Comparison of ENCODE assay signal across 8 cellular contexts in genomic region chr17:9239260-9239820, GRCh38.
DNase-seq lines count a peak whose midpoint lies in the region; FAIRE-seq and TF ChIP-seq lines count a peak whose summit lies in the region.

No MANE protein-coding gene starts in this region.

- H3K27me3 Mint-ChIP-seq in Calu3 (ENCODE audit: unreplicated experiment), result no peaks in the 10 kb centered on the region

- H3K9me3 ChIP-seq in endothelial cell of umbilical vein (replicated peaks; ENCODE audit: control insufficient read depth, insufficient read depth, low read length) (no peaks in the 10 kb centered on the region), ovary (no peaks in the 10 kb centered on the region), MM.1S (replicated peaks; ENCODE audit: insufficient read depth, low read length) (no peaks in the 10 kb centered on the region)

- CTCF ChIA-PET in Calu3 (lab: Charles Lee) (no interaction called here), endothelial cell of umbilical vein (lab: Charles Lee) (interaction anchor here (1.2 to 1.5 kb wide), 2 partner anchors 8 to 283 kb away, joined by 4 to 5 read pairs; no protein-coding TSS in a partner anchor)

- no peaks in the 10 kb centered on the region for H3K9me2 ChIP-seq in MM.1S (replicated peaks; ENCODE audit: insufficient read depth, low read length)

- H3K36me3 ChIP-seq in endothelial cell of umbilical vein (ENCODE audit: control insufficient read depth in 2 of 2, extremely low read depth in 1 of 2, insufficient read depth in 2 of 2, low read length in 2 of 2) (no peaks in the 10 kb centered on the region), ovary (no peaks in the 10 kb centered on the region), MM.1S (replicated peaks; ENCODE audit: insufficient read depth, low read length) (no peaks in the 10 kb centered on the region)

- H3K27ac Mint-ChIP-seq in Calu3 (ENCODE audit: unreplicated experiment), result no peak overlapping the region

- FAIRE-seq in endothelial cell of umbilical vein (lab: Jason Lieb, UNC), result no peak

- DNase-seq in Calu3, result no peak
- peak; percentile 59 for DNase-seq in SK-N-DZ (ENCODE audit: low spot score)
- peak; percentile 44 for DNase-seq in endothelial cell of umbilical vein (ENCODE audit: low read depth, low spot score)
- DNase-seq in ovary, result peak in 2 of 5 donors; percentile 52 to 57
- DNase-seq in MM.1S, result no peak
- no peak for DNase-seq in 8988T
- DNase-seq in AG20443 (ENCODE audit: low spot score), result no peak
- no peak for DNase-seq in GOT3 (lab: John Stamatoyannopoulos, UW)

- no peaks in the 10 kb centered on the region for H3F3A ChIP-seq in MM.1S (ENCODE audit: insufficient read depth, low read length)

- H2AFZ ChIP-seq in endothelial cell of umbilical vein (ENCODE audit: low read depth, low read length) (peak overlapping the region; percentile 98), MM.1S (ENCODE audit: low read length) (no peak overlapping the region)

- no peaks in the 10 kb centered on the region for H3K9me3 Mint-ChIP-seq in Calu3 (ENCODE audit: low read depth, unreplicated experiment)

- peak overlapping the region; percentile 15 to 36 (median 35) for H3K4me3 ChIP-seq in endothelial cell of umbilical vein (replicated peaks in 1 of 3; ENCODE audit: insufficient read depth in 1 of 3, low read depth in 1 of 3, low read length in 3 of 3)
- peak overlapping the region; percentile 42 for H3K4me3 ChIP-seq in ovary
- no peak overlapping the region for H3K4me3 ChIP-seq in MM.1S (ENCODE audit: low read length)

- H3K36me3 Mint-ChIP-seq in Calu3 (ENCODE audit: insufficient read depth, unreplicated experiment), result no peaks in the 10 kb centered on the region

- TF ChIP-seq POLR2A in endothelial cell of umbilical vein (IDR thresholded peaks at IDR 0.05; ENCODE audit: low read depth, low read length), result no peak
- no peak for TF ChIP-seq POLR2A in ovary (IDR thresholded peaks at IDR 0.05)

- dilution Hi-C loops in endothelial cell of umbilical vein (cut with MboI; ENCODE audit: extremely low pct_ligation_motif_present, low sequenced_read_pairs), result no loop called here

- H3K27me3 ChIP-seq in endothelial cell of umbilical vein (ENCODE audit: control insufficient read depth in 2 of 2, insufficient read depth in 2 of 2, low read length in 2 of 2) (no peaks in the 10 kb centered on the region), ovary (no peaks in the 10 kb centered on the region), MM.1S (replicated peaks; ENCODE audit: insufficient read depth, low read length) (peaks cover 1% of the 10 kb centered on the region)

- H3K79me2 ChIP-seq in endothelial cell of umbilical vein (ENCODE audit: control insufficient read depth, insufficient read depth, low read length) (no peaks in the 10 kb centered on the region), MM.1S (ENCODE audit: low read length) (no peaks in the 10 kb centered on the region)

- TF ChIP-seq CTCF in Calu3 (IDR thresholded peaks at IDR 0.05; ENCODE audit: unreplicated experiment), result no peak
- TF ChIP-seq CTCF in endothelial cell of umbilical vein (IDR thresholded peaks at IDR 0.05; ENCODE audit: extremely low read depth in 1 of 2, insufficient read depth in 1 of 2, low read depth in 1 of 2, low read length in 2 of 2), result no peak
- no peak for TF ChIP-seq CTCF in ovary (IDR thresholded peaks at IDR 0.05)
- no peak for TF ChIP-seq CTCF in MM.1S (IDR thresholded peaks at IDR 0.05; ENCODE audit: low read length)

- H3K27ac ChIP-seq in endothelial cell of umbilical vein (ENCODE audit: insufficient read depth, low read depth, low read length) (no peak overlapping the region), ovary (peak overlapping the region; percentile 14 to 92), MM.1S (ENCODE audit: low read length) (no peak overlapping the region)

- H3K4me3 Mint-ChIP-seq in Calu3 (ENCODE audit: low read depth, unreplicated experiment), result peak overlapping the region; percentile 26

- WGBS in ovary, 3 donors, result 24 to 36% (median 26%) methylated on average over 25 to 26 of the region's 26 CpGs

- BruUV-seq in Calu3 (replicated peaks; lab: Mats Ljungman, UMichigan) (no TSS peak), endothelial cell of umbilical vein (replicated peaks; lab: Mats Ljungman, UMichigan) (no TSS peak)

- POLR2A ChIA-PET in endothelial cell of umbilical vein (lab: Charles Lee), result no interaction called here

- no peaks in the 10 kb centered on the region for H3K9me1 ChIP-seq in endothelial cell of umbilical vein (replicated peaks; ENCODE audit: control insufficient read depth, extremely low read depth, insufficient read depth, low read length)

- peak overlapping the region; percentile 70 for H3K9ac ChIP-seq in endothelial cell of umbilical vein (replicated peaks; ENCODE audit: extremely low read depth, insufficient read depth, low read length)
- H3K9ac ChIP-seq in MM.1S (ENCODE audit: low read length), result no peak overlapping the region

- H3K4me1 Mint-ChIP-seq in Calu3 (ENCODE audit: low read depth, unreplicated experiment), result no peaks in the 10 kb centered on the region

- H3K4me1 ChIP-seq in endothelial cell of umbilical vein (ENCODE audit: control insufficient read depth, extremely low read depth, insufficient read depth, low read length) (peaks cover 13% of the 10 kb centered on the region), ovary (ENCODE audit: insufficient read depth) (peaks cover 12% of the 10 kb centered on the region), MM.1S (ENCODE audit: low read length) (no peaks in the 10 kb centered on the region)

- H3K4me2 ChIP-seq in endothelial cell of umbilical vein (ENCODE audit: insufficient read depth, low read length), result peak overlapping the region; percentile 81
- H3K4me2 ChIP-seq in MM.1S (ENCODE audit: low read depth, low read length), result no peak overlapping the region

- H4K20me1 ChIP-seq in endothelial cell of umbilical vein (replicated peaks; ENCODE audit: control insufficient read depth, extremely low read depth, insufficient read depth, low read length), result no peaks in the 10 kb centered on the region
- no peaks in the 10 kb centered on the region for H4K20me1 ChIP-seq in MM.1S (ENCODE audit: insufficient read depth, low read length)

- TF ChIP-seq EP300 in ovary (IDR thresholded peaks at IDR 0.05), result no peak

- intact Hi-C loops in Calu3 (cut with micrococcal nuclease; ENCODE audit: unreplicated experiment) (no loop called here), endothelial cell of umbilical vein (cut with micrococcal nuclease) (no loop called here), ovary (cut with DNase I) (no loop called here)

TF ChIP-seq in endothelial cell of umbilical vein, 7 proteins besides CTCF, POLR2A, EP300 and RAD21:
- TF ChIP-seq MAX (IDR thresholded peaks at IDR 0.05; ENCODE audit: insufficient read depth, insufficient read length), result no peak
- no peak for TF ChIP-seq MYC (IDR thresholded peaks at IDR 0.05; ENCODE audit: low read depth, low read length)
- TF ChIP-seq POLR2AphosphoS5 (IDR thresholded peaks at IDR 0.05; ENCODE audit: insufficient read depth, low read depth, low read length), result no peak
- TF ChIP-seq FOS (IDR thresholded peaks at IDR 0.05; ENCODE audit: borderline replicate concordance, insufficient read depth, low read length), result no peak
- TF ChIP-seq JUN (IDR thresholded peaks at IDR 0.05; ENCODE audit: borderline replicate concordance, insufficient read depth, insufficient read length, low read depth), result no peak
- TF ChIP-seq EZH2 (IDR thresholded peaks at IDR 0.05; ENCODE audit: borderline replicate concordance, low read depth, low read length, severe bottlenecking), result no peak
- TF ChIP-seq GATA2 (IDR thresholded peaks at IDR 0.05; ENCODE audit: insufficient read depth, insufficient read length, low read depth, low read length), result no peak

Comparison
In these comparisons a context has a peak if more than half of its experiments do, and no peak if none do; other contexts are left out.
1. DNase-seq: peak in SK-N-DZ (single experiment) and endothelial cell of umbilical vein (single experiment); none in Calu3 (single experiment), MM.1S (single experiment), 8988T (single experiment), AG20443 (single experiment) and GOT3 (single experiment).
2. H3K27ac ChIP-seq: peak in ovary (2 of 2); none in endothelial cell of umbilical vein (single experiment) and MM.1S (single experiment).